ENCODE assay signal across 8 cellular contexts in genomic region chr19:14255902-14256649, GRCh38. TPM values are rescaled to one million over a fixed set of nuclear protein-coding genes. Genes with fewer than 3 reads are reported as not detected.
A peak's percentile ranks its signal among the peaks of the same experiment; 100 is the strongest.
DNase-seq lines count a peak whose midpoint lies in the region; ATAC-seq and TF ChIP-seq lines count a peak whose summit lies in the region.
"Not testable (repeated sequence)": the region's sequence is repeated elsewhere in the genome, so short reads cannot be mapped to it uniquely, and the experiment has no call there.

No MANE protein-coding gene starts in this region.

- not testable (repeated sequence) for H3K27ac Mint-ChIP-seq in activated CD8-positive, alpha-beta T cell treated with anti-CD3 and anti-CD28 coated beads for 36 hours
- peak overlapping the region in 3 of 5 experiments; percentile 36 to 75 (median 60) for H3K27ac Mint-ChIP-seq in brain
- peak overlapping the region in 1 of 2 donors; percentile 42 for H3K27ac Mint-ChIP-seq in stimulated activated naive CD8-positive, alpha-beta T cell treated with anti-CD3 and anti-CD28 coated beads, Interleukin-15, amount 100 ng/mL, for 72 hours

- intact Hi-C loops in Panc1 (cut with micrococcal nuclease; ENCODE audit: unreplicated experiment); activated CD8-positive, alpha-beta T cell treated with anti-CD3 and anti-CD28 coated beads for 36 hours (cut with micrococcal nuclease): not testable (repeated sequence)

- not testable (repeated sequence) for H2AK5ac ChIP-seq in mesendoderm (ENCODE audit: low read length)

- not testable (repeated sequence) for TF ChIP-seq CTCF in Panc1 (IDR thresholded peaks at IDR 0.05); activated CD8-positive, alpha-beta T cell treated with anti-CD3 and anti-CD28 coated beads for 36 hours (IDR thresholded peaks at IDR 0.05); brain (conservative IDR thresholded peaks at IDR 0.05); fibroblast of mammary gland (conservative IDR thresholded peaks at IDR 0.05; ENCODE audit: control insufficient read depth, insufficient read depth, low read depth, low read length)

- not testable (repeated sequence) for H3K27me3 Mint-ChIP-seq in activated CD8-positive, alpha-beta T cell treated with anti-CD3 and anti-CD28 coated beads for 36 hours; brain; stimulated activated naive CD8-positive, alpha-beta T cell treated with anti-CD3 and anti-CD28 coated beads, Interleukin-15, amount 100 ng/mL, for 72 hours

- peak; percentile 75 for ATAC-seq in Panc1
- peak; percentile 93 for ATAC-seq in activated CD8-positive, alpha-beta T cell treated with anti-CD3 and anti-CD28 coated beads for 36 hours
- peak; percentile 81 for ATAC-seq in stimulated activated naive CD8-positive, alpha-beta T cell treated with anti-CD3 and anti-CD28 coated beads, Interleukin-15, amount 100 ng/mL, for 72 hours

- not testable (repeated sequence) for H4K5ac ChIP-seq in mesendoderm (ENCODE audit: low read length)

- peak overlapping the region in 8 of 11 experiments; percentile 11 to 61 (median 39); a peak in 11 of 22 replicates for H3K27ac ChIP-seq in BLaER1 treated with 17β-estradiol and CSF1 and Interleukin-3, amounts not matched to agents 10 nM and 100 nM
- not testable (repeated sequence) for H3K27ac ChIP-seq in Panc1 (ENCODE audit: low read length); mesendoderm (ENCODE audit: low read depth, low read length)

- H3K23ac ChIP-seq in mesendoderm (ENCODE audit: low read length), result not testable (repeated sequence)

- peak overlapping the region; percentile 40 for H3K56ac ChIP-seq in mesendoderm (ENCODE audit: low read length)

- WGBS in mesendoderm (ENCODE audit: extremely low coverage, insufficient coverage, low lambda C conversion rate), result no CpG with 5 or more reads among the region's 7 CpGs

- not testable (repeated sequence) for H3K79me2 ChIP-seq in mesendoderm (ENCODE audit: control insufficient read depth, insufficient read depth, low read length)

- peak overlapping the region; percentile 68 for H2BK120ac ChIP-seq in mesendoderm (ENCODE audit: low read depth, low read length)

- in situ Hi-C loops in Panc1 (cut with HindIII; ENCODE audit: low pct_unique_long_range_greater_than_20kb, low sequenced_read_pairs), result not testable (repeated sequence)

- not testable (repeated sequence) for H3K4me3 Mint-ChIP-seq in activated CD8-positive, alpha-beta T cell treated with anti-CD3 and anti-CD28 coated beads for 36 hours; brain; stimulated activated naive CD8-positive, alpha-beta T cell treated with anti-CD3 and anti-CD28 coated beads, Interleukin-15, amount 100 ng/mL, for 72 hours

- H3K36me3 ChIP-seq in BLaER1 treated with 17β-estradiol and CSF1 and Interleukin-3, amounts not matched to agents 10 nM and 100 nM; Panc1 (ENCODE audit: control insufficient read depth, insufficient read depth, low read length); mesendoderm (ENCODE audit: control insufficient read depth, insufficient read depth, low read length): not testable (repeated sequence)

- H4K8ac ChIP-seq in mesendoderm (ENCODE audit: low read depth, low read length), result not testable (repeated sequence)

- 0 out of 22 replicates have a peak overlapping the region, but pooled peaks of 1 of the 11 experiments have one; percentile 38 for H3K9ac ChIP-seq in BLaER1 treated with 17β-estradiol and CSF1 and Interleukin-3, amounts not matched to agents 10 nM and 100 nM
- H3K9ac ChIP-seq in mesendoderm (ENCODE audit: low read length), result not testable (repeated sequence)

- not testable (repeated sequence) for BruUV-seq in Panc1 (replicated peaks; lab: Mats Ljungman, UMichigan)

- H2BK15ac ChIP-seq in mesendoderm (replicated peaks; ENCODE audit: low read depth), result peak overlapping the region; percentile 4

- H3K4me3 ChIP-seq in BLaER1 treated with 17β-estradiol and CSF1 and Interleukin-3, amounts not matched to agents 10 nM and 100 nM; Panc1 (ENCODE audit: low read depth in 2 of 2, low read length in 2 of 2); fibroblast of mammary gland (ENCODE audit: control insufficient read depth, low read depth, low read length); mesendoderm (ENCODE audit: low read length): not testable (repeated sequence)

- POLR2A ChIA-PET in Panc1 (lab: Charles Lee), result interaction anchor here (0.6 kb wide), 1 partner anchor 125 kb away, joined by 4 read pairs; the partner anchor contains the start of gene ADGRE5
- POLR2A ChIA-PET in activated CD8-positive, alpha-beta T cell treated with anti-CD3 and anti-CD28 coated beads for 36 hours (lab: Charles Lee), result not testable (repeated sequence)

- H3K9me3 ChIP-seq in BLaER1 treated with 17β-estradiol and CSF1 and Interleukin-3, amounts not matched to agents 10 nM and 100 nM (replicated peaks in 1 of 11); Panc1 (ENCODE audit: control insufficient read depth, insufficient read depth, low read depth, low read length): not testable (repeated sequence)

- H3K4me1 ChIP-seq in BLaER1 treated with 17β-estradiol and CSF1 and Interleukin-3, amounts not matched to agents 10 nM and 100 nM, result peaks cover 11 to 53% (median 39%) of the 10 kb centered on the region in 10 experiments; a peak in 19 of 20 replicates
- not testable (repeated sequence) for H3K4me1 ChIP-seq in Panc1 (ENCODE audit: control insufficient read depth, insufficient read depth, low read length); mesendoderm (ENCODE audit: control insufficient read depth, low read depth, low read length)

- CTCF ChIA-PET in Panc1 (lab: Charles Lee); activated CD8-positive, alpha-beta T cell treated with anti-CD3 and anti-CD28 coated beads for 36 hours (lab: Charles Lee): not testable (repeated sequence)

- not testable (repeated sequence) for H3K9me3 Mint-ChIP-seq in activated CD8-positive, alpha-beta T cell treated with anti-CD3 and anti-CD28 coated beads for 36 hours; brain; stimulated activated naive CD8-positive, alpha-beta T cell treated with anti-CD3 and anti-CD28 coated beads, Interleukin-15, amount 100 ng/mL, for 72 hours

- H3K79me1 ChIP-seq in mesendoderm (ENCODE audit: low read length), result not testable (repeated sequence)

- H2BK5ac ChIP-seq in mesendoderm (ENCODE audit: low read length), result not testable (repeated sequence)

- not testable (repeated sequence) for H3K4ac ChIP-seq in mesendoderm (ENCODE audit: low read depth, low read length)

- H3K4me1 Mint-ChIP-seq in activated CD8-positive, alpha-beta T cell treated with anti-CD3 and anti-CD28 coated beads for 36 hours (ENCODE audit: low read depth), result peaks cover 12% of the 10 kb centered on the region
- H3K4me1 Mint-ChIP-seq in brain, result peaks cover 32% of the 10 kb centered on the region
- peaks cover 17% of the 10 kb centered on the region for H3K4me1 Mint-ChIP-seq in stimulated activated naive CD8-positive, alpha-beta T cell treated with anti-CD3 and anti-CD28 coated beads, Interleukin-15, amount 100 ng/mL, for 72 hours

- peak overlapping the region; percentile 7 to 55 (median 32); a peak in 15 of 22 replicates for H3K4me2 ChIP-seq in BLaER1 treated with 17β-estradiol and CSF1 and Interleukin-3, amounts not matched to agents 10 nM and 100 nM
- H3K4me2 ChIP-seq in mesendoderm (ENCODE audit: low read length), result not testable (repeated sequence)

- DNase-seq in HPDE6-E6E7 (ENCODE audit: extremely low spot score) (peak; percentile 35), Panc1 (ENCODE audit: low read depth, low spot score) (peak; percentile 10), fibroblast of mammary gland (ENCODE audit: low read depth) (peak; percentile 20), mesendoderm (peak; percentile 86)
- DNase-seq in activated CD8-positive, alpha-beta T cell treated with anti-CD3 and anti-CD28 coated beads for 36 hours, result peak; percentile 24
- not testable (repeated sequence) for DNase-seq in stimulated activated naive CD8-positive, alpha-beta T cell treated with anti-CD3 and anti-CD28 coated beads, Interleukin-15, amount 100 ng/mL, for 72 hours

- not testable (repeated sequence) for H3K27me3 ChIP-seq in BLaER1 treated with 17β-estradiol and CSF1 and Interleukin-3, amounts not matched to agents 10 nM and 100 nM; Panc1 (ENCODE audit: control insufficient read depth, insufficient read depth, low read length); mesendoderm (ENCODE audit: insufficient read depth, low read length, poor library complexity)

- H4K20me1 ChIP-seq in BLaER1 treated with 17β-estradiol and CSF1 and Interleukin-3, amounts not matched to agents 10 nM and 100 nM, result not testable (repeated sequence)

- H3K18ac ChIP-seq in mesendoderm (ENCODE audit: low read length), result peak overlapping the region; percentile 88

- not testable (repeated sequence) for H3K36me3 Mint-ChIP-seq in activated CD8-positive, alpha-beta T cell treated with anti-CD3 and anti-CD28 coated beads for 36 hours (ENCODE audit: low read depth); brain

RNA-seq across cellular contexts. Expression of gene ADGRL1, which starts 50.1 kb away (rescaled TPM):
- total RNA-seq in Panc1 (2021; ENCODE audit: unreplicated experiment), result 37.7 TPM
- 36.2 TPM for polyA plus RNA-seq in Panc1 (2012; ENCODE audit: insufficient read length)
- total RNA-seq in activated CD8-positive, alpha-beta T cell treated with anti-CD3 and anti-CD28 coated beads for 36 hours, result 10 to 100 TPM; 11.8 to 14.5 TPM
- 78.5 TPM for polyA plus RNA-seq in brain (ENCODE audit: insufficient read depth, low read depth, low replicate concordance)
- polyA plus RNA-seq in mesendoderm (2013, experiment 1 of 2), result 34.1 TPM
- polyA plus RNA-seq in mesendoderm (2013, experiment 2 of 2), result 34.3 TPM
